15 cellular contexts compared by ENCODE assay signal in the genomic region with DNA sequence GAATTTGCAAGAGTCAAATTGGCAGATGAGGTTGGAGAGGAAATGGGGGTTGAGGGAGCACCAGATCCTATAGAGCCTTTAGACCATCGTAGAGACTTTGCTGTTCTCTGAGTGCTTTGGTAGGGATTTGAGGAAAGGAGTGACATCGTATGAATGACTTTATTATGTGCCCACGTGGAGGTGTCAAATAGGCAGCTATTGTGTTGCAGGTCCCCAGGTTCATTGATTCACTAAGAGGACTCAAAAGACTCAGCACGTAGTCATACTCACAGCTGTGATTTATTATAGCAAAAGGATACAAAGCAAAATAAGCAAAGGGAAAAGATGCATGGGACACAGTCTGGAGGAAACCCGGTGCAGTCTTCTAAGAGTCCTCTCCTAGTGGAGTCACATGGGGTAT. TPM values are rescaled to one million over a fixed set of nuclear protein-coding genes. Genes with fewer than 3 reads are reported as not detected.
DNase-seq lines count a peak whose midpoint lies in the region; ATAC-seq and TF ChIP-seq lines count a peak whose summit lies in the region.
"Had no signal": no experiment of that assay in that cellular context is flagged by ENCODE, and none has a peak within 500 bp of the region (broad histone marks: within the 10 kb centered on the region; RNA-seq: fewer than 3 reads in every experiment).

No MANE protein-coding gene starts in this region.

- TF ChIP-seq CTCF in Calu3 (IDR thresholded peaks at IDR 0.05; ENCODE audit: unreplicated experiment): no peak
- TF ChIP-seq CTCF in Peyer's patch (IDR thresholded peaks at IDR 0.05): no peak

- intact Hi-C loops in Calu3 (cut with micrococcal nuclease; ENCODE audit: unreplicated experiment): no loop called here
- intact Hi-C loops in naive thymus-derived CD4-positive, alpha-beta T cell (cut with micrococcal nuclease): no loop called here

- no peak overlapping the region for H3K4me3 ChIP-seq in naive thymus-derived CD4-positive, alpha-beta T cell (ENCODE audit: low read length)
- H3K4me3 ChIP-seq in Peyer's patch: no peak overlapping the region
- H3K4me3 ChIP-seq: lung, pancreas had no signal

- H3K27me3 ChIP-seq in naive thymus-derived CD4-positive, alpha-beta T cell (ENCODE audit: control insufficient read depth in 2 of 2, insufficient read depth in 2 of 2, low read length in 2 of 2): no peaks in the 10 kb centered on the region
- no peaks in the 10 kb centered on the region for H3K27me3 ChIP-seq in Peyer's patch
- H3K27me3 ChIP-seq: pancreas, tibial artery had no signal

- DNase-seq in Calu3 (no peak), HT1080 (ENCODE audit: low read depth) (peak; percentile 67), NCI-H128 (lab: John Stamatoyannopoulos, UW; ENCODE audit: unreplicated experiment) (no peak), Peyer's patch (no peak)
- DNase-seq in naive thymus-derived CD4-positive, alpha-beta T cell: no peak
- DNase-seq: NCI-H1436; NCI-H510A; pancreas; stimulated activated CD4-positive, alpha-beta T cell treated with anti-CD3 and anti-CD28 coated beads, Interleukin-12 subunit alpha, Interleukin-12 subunit beta, amount 100 ng/mL, for 4 hours; tibial artery had no signal

- H3K36me3 ChIP-seq in naive thymus-derived CD4-positive, alpha-beta T cell (ENCODE audit: control insufficient read depth in 2 of 3, insufficient read depth in 3 of 3, low read length in 3 of 3): peaks cover 0 to 9% (median 0%) of the 10 kb centered on the region in 3 experiments
- no peaks in the 10 kb centered on the region for H3K36me3 ChIP-seq in Peyer's patch
- H3K36me3 ChIP-seq: pancreas had no signal

- no peaks in the 10 kb centered on the region for H3K9me3 Mint-ChIP-seq in Calu3 (ENCODE audit: low read depth, unreplicated experiment)
- H3K9me3 Mint-ChIP-seq in activated naive CD8-positive, alpha-beta T cell (ENCODE audit: low read depth): no peaks in the 10 kb centered on the region
- H3K9me3 Mint-ChIP-seq in naive thymus-derived CD4-positive, alpha-beta T cell: peaks cover 0 to 4% (median 0%) of the 10 kb centered on the region in 11 donors

- no peaks in the 10 kb centered on the region for H3K27me3 Mint-ChIP-seq in Calu3 (ENCODE audit: unreplicated experiment)
- H3K27me3 Mint-ChIP-seq in activated naive CD8-positive, alpha-beta T cell: no peaks in the 10 kb centered on the region
- no peaks in the 10 kb centered on the region for H3K27me3 Mint-ChIP-seq in naive thymus-derived CD4-positive, alpha-beta T cell

- POLR2A ChIA-PET in naive thymus-derived CD4-positive, alpha-beta T cell (lab: Charles Lee): no interaction called here

- BruUV-seq in Calu3 (replicated peaks; lab: Mats Ljungman, UMichigan): TSS peak; percentile 42

- H3K27ac Mint-ChIP-seq in Calu3 (ENCODE audit: unreplicated experiment): peak overlapping the region; percentile 78
- H3K27ac Mint-ChIP-seq in activated naive CD8-positive, alpha-beta T cell: no peak overlapping the region
- peak overlapping the region in 6 of 9 donors; percentile 18 to 89 (median 66) for H3K27ac Mint-ChIP-seq in naive thymus-derived CD4-positive, alpha-beta T cell

- H3K4me3 Mint-ChIP-seq in Calu3 (ENCODE audit: low read depth, unreplicated experiment): peak overlapping the region; percentile 89
- H3K4me3 Mint-ChIP-seq in activated naive CD8-positive, alpha-beta T cell: peak overlapping the region; percentile 95
- H3K4me3 Mint-ChIP-seq in naive thymus-derived CD4-positive, alpha-beta T cell: peak overlapping the region; percentile 68 to 99 (median 92)

- no peaks in the 10 kb centered on the region for H3K9me3 ChIP-seq in naive thymus-derived CD4-positive, alpha-beta T cell (ENCODE audit: control insufficient read depth in 2 of 3, low read length in 3 of 3)
- H3K9me3 ChIP-seq in Peyer's patch: no peaks in the 10 kb centered on the region
- H3K9me3 ChIP-seq: pancreas, tibial artery had no signal

- no peak overlapping the region for H3K27ac ChIP-seq in naive thymus-derived CD4-positive, alpha-beta T cell (ENCODE audit: low read depth, low read length)
- H3K27ac ChIP-seq in Peyer's patch: no peak overlapping the region
- H3K27ac ChIP-seq: pancreas, tibial artery had no signal

- CTCF ChIA-PET in Calu3 (lab: Charles Lee): no interaction called here
- CTCF ChIA-PET in naive thymus-derived CD4-positive, alpha-beta T cell (lab: Charles Lee): interaction anchor here (0.6 to 1.0 kb wide), 4 partner anchors 9 to 86 kb away, joined by 3 read pairs; a partner anchor contains a TSS

- TF ChIP-seq POLR2A in Peyer's patch (IDR thresholded peaks at IDR 0.05): no peak

- H3K4me1 Mint-ChIP-seq in Calu3 (ENCODE audit: low read depth, unreplicated experiment): peaks cover 15% of the 10 kb centered on the region
- H3K4me1 Mint-ChIP-seq in activated naive CD8-positive, alpha-beta T cell (ENCODE audit: low read depth): peaks cover 29% of the 10 kb centered on the region
- H3K4me1 Mint-ChIP-seq in naive thymus-derived CD4-positive, alpha-beta T cell: peaks cover 22 to 54% (median 47%) of the 10 kb centered on the region in 7 donors

- peaks cover 27% of the 10 kb centered on the region for H3K36me3 Mint-ChIP-seq in Calu3 (ENCODE audit: insufficient read depth, unreplicated experiment)
- H3K36me3 Mint-ChIP-seq in activated naive CD8-positive, alpha-beta T cell: peaks cover 7% of the 10 kb centered on the region
- peaks cover 4 to 18% (median 12%) of the 10 kb centered on the region in 5 donors for H3K36me3 Mint-ChIP-seq in naive thymus-derived CD4-positive, alpha-beta T cell

- no peak for ATAC-seq in naive thymus-derived CD4-positive, alpha-beta T cell
- ATAC-seq in HG03039 (IDR thresholded peaks at IDR 0.05; ENCODE audit: unreplicated experiment): no peak
- no peak for ATAC-seq in GM21619 (IDR thresholded peaks at IDR 0.05; ENCODE audit: unreplicated experiment)
- ATAC-seq: esophagus mucosa, pancreas had no signal

- H3K4me1 ChIP-seq in naive thymus-derived CD4-positive, alpha-beta T cell (ENCODE audit: control insufficient read depth in 2 of 2, insufficient read depth in 2 of 2, low read length in 2 of 2): peaks cover 3 to 21% of the 10 kb centered on the region in 2 donors
- peaks cover 0 to 16% (median 0%) of the 10 kb centered on the region in 4 donors for H3K4me1 ChIP-seq in Peyer's patch

RNA-seq across cellular contexts. Expression of a gene that starts 2.2 kb away (rescaled TPM):
- total RNA-seq in Calu3 (2022) (19.1 and 24.2 TPM in 2 replicates), Peyer's patch (10 to 100 TPM; 22.8 to 34.7 (median 31.3) TPM)
- total RNA-seq in HT1080 (2014; rRNA removed; shearing (Covaris generic)): 23.2 and 24.1 TPM in 2 replicates
- 25.4 and 29.6 TPM in 2 replicates for polyA plus RNA-seq in HT1080 (2015; cell fraction: cytosol; rRNA removed)
- 22.9 and 29.6 TPM in 2 replicates for polyA plus RNA-seq in HT1080 (2015; cell fraction: nucleus; rRNA removed)
- total RNA-seq in naive thymus-derived CD4-positive, alpha-beta T cell: 10 to 100 TPM; 10.8 to 21.7 (median 19.5) TPM
- polyA plus RNA-seq in naive thymus-derived CD4-positive, alpha-beta T cell: 10 to 100 TPM; 13.9 to 20.2 TPM

RNA-seq across cellular contexts. Expression of a gene that starts 55.6 kb away (rescaled TPM):
- total RNA-seq in Calu3 (2022): 1,415 and 1,595 TPM in 2 replicates
- 1.6 and 3.3 TPM in 2 replicates for total RNA-seq in HT1080 (2014; rRNA removed; shearing (Covaris generic))
- 4.4 and 5.0 TPM in 2 replicates for polyA plus RNA-seq in HT1080 (2015; cell fraction: cytosol; rRNA removed)
- 1.3 and 1.6 TPM in 2 replicates for polyA plus RNA-seq in HT1080 (2015; cell fraction: nucleus; rRNA removed)
- total RNA-seq in naive thymus-derived CD4-positive, alpha-beta T cell: 1 to 10 TPM in 1 of 5 experiments, under 1 TPM in 4; 0.24 to 3.5 (median 0.73) TPM
- polyA plus RNA-seq in naive thymus-derived CD4-positive, alpha-beta T cell: under 1 TPM; 0.15 to 0.23 TPM
- 100 to 1,000 TPM in 1 of 4 donors, 10 to 100 TPM in 3; 38.9 to 119 (median 68.9) TPM for total RNA-seq in Peyer's patch

Comparison
In these comparisons a context has a peak if more than half of its experiments do, and no peak if none do; other contexts are left out.
1. RNA of a gene that starts 55.6 kb away (total RNA-seq): 1,415 to 1,595 TPM in Calu3; 38.9 to 119 TPM in Peyer's patch, 1.6 to 3.3 TPM in HT1080 and 0.24 to 3.5 TPM in naive thymus-derived CD4-positive, alpha-beta T cell; every median in the first group is over 10 times any median in the second.
2. Peak in every context shown above with its lines, with median percentiles within 50 percentile points of each other: H3K4me3 Mint-ChIP-seq.